In the genomic region with DNA sequence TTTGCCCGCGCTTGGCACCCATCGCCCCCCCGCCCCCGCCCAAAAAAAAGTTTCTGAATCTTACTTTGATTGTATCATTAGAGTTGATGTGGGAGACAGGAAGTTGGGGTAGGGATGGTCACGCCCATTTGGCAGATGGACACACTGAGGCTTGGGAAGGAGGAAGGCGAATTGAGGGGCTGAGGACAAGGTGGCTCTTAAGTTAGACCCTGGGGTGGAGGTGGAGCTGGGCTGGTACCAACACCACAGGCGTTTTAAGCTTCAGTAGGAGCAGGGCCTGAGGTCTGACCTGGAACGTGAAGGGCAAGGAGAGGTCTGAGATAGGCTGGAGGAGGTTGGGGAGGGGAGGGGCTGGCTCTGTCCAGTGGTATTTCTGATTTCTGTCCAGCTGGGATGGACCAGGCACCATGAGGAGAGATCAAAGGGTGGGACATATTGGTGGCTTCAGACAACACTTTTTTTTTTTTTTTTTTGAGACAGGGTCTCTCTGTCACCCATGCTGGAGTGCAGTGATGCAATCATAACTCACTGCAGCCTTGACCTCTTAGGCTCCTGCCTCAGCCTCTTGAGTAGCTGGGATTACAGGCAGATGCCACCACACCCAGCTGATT, we compare ENCODE assay signal across 9 cellular contexts. TPM values are rescaled to one million over a fixed set of nuclear protein-coding genes. Genes with fewer than 3 reads are reported as not detected.
A peak's percentile ranks its signal among the peaks of the same experiment; 100 is the strongest.
DNase-seq lines count a peak whose midpoint lies in the region; ATAC-seq and TF ChIP-seq lines count a peak whose summit lies in the region.
"Had no signal": no experiment of that assay in that cellular context is flagged by ENCODE, and none has a peak within 500 bp of the region (broad histone marks: within the 10 kb centered on the region; RNA-seq: fewer than 3 reads in every experiment).

No MANE protein-coding gene starts in this region.

- peaks cover 50% of the 10 kb centered on the region for H3K4me1 Mint-ChIP-seq in activated T-cell treated with anti-CD3 and anti-CD28 coated beads, Interleukin-2, amount 50 U/mL, for 72 hours (ENCODE audit: low read depth)
- peaks cover 32% of the 10 kb centered on the region for H3K4me1 Mint-ChIP-seq in activated CD4-positive, alpha-beta memory T cell treated with anti-CD3 and anti-CD28 coated beads for 36 hours (ENCODE audit: low read depth)
- H3K4me1 Mint-ChIP-seq in immature natural killer cell = peaks cover 44 to 48% of the 10 kb centered on the region in 2 donors

- no peak overlapping the region for H3K27ac Mint-ChIP-seq in activated T-cell treated with anti-CD3 and anti-CD28 coated beads, Interleukin-2, amount 50 U/mL, for 72 hours
- peak overlapping the region; percentile 23 for H3K27ac Mint-ChIP-seq in activated CD4-positive, alpha-beta memory T cell treated with anti-CD3 and anti-CD28 coated beads for 36 hours
- peak overlapping the region; percentile 57 to 93 (median 70) for H3K27ac Mint-ChIP-seq in immature natural killer cell

- H3K9me3 Mint-ChIP-seq in activated T-cell treated with anti-CD3 and anti-CD28 coated beads, Interleukin-2, amount 50 U/mL, for 72 hours = no peaks in the 10 kb centered on the region
- H3K9me3 Mint-ChIP-seq in activated CD4-positive, alpha-beta memory T cell treated with anti-CD3 and anti-CD28 coated beads for 36 hours = no peaks in the 10 kb centered on the region
- H3K9me3 Mint-ChIP-seq in immature natural killer cell = no peaks in the 10 kb centered on the region

- H3K36me3 ChIP-seq in thyroid gland = no peaks in the 10 kb centered on the region

- H3K4me3 Mint-ChIP-seq in activated T-cell treated with anti-CD3 and anti-CD28 coated beads, Interleukin-2, amount 50 U/mL, for 72 hours = peak overlapping the region; percentile 55 to 83
- H3K4me3 Mint-ChIP-seq in activated CD4-positive, alpha-beta memory T cell treated with anti-CD3 and anti-CD28 coated beads for 36 hours = peak overlapping the region; percentile 57
- peak overlapping the region; percentile 67 to 81 (median 73) for H3K4me3 Mint-ChIP-seq in immature natural killer cell

- H3K4me1 ChIP-seq in thyroid gland = peaks cover 16 to 21% of the 10 kb centered on the region in 2 donors

- TF ChIP-seq CTCF in thyroid gland (IDR thresholded peaks at IDR 0.05) = no peak

- WGBS in thyroid gland, 2 donors = 19 to 23% methylated on average over 9 of the region's 9 CpGs

- no peaks in the 10 kb centered on the region for H3K27me3 ChIP-seq in thyroid gland

- no peaks in the 10 kb centered on the region for H3K9me3 ChIP-seq in thyroid gland

- peak overlapping the region in 1 of 3 donors; percentile 61 for H3K27ac ChIP-seq in thyroid gland

- H3K4me3 ChIP-seq in thyroid gland (replicated peaks in 1 of 3) = peak overlapping the region in 2 of 3 donors; percentile 23 to 69

- no peak for DNase-seq in activated T-cell treated with anti-CD3 and anti-CD28 coated beads, Interleukin-2, amount 50 U/mL, for 72 hours
- DNase-seq in activated T-cell treated with anti-CD3 and anti-CD28 coated beads, Interleukin-2, amount 50 U/mL, for 1 hour = no peak
- no peak for DNase-seq in activated CD4-positive, alpha-beta memory T cell treated with anti-CD3 and anti-CD28 coated beads for 36 hours
- DNase-seq in immature natural killer cell (no peak), thyroid gland (no peak), kidney glomerular epithelial cell (lab: John Stamatoyannopoulos, UW) (no peak)
- DNase-seq: NK-92 treated with Interleukin-12 subunit alpha and Interleukin-12 subunit beta, amount 100 ng/mL, for 24 hours had no signal

- no peak for TF ChIP-seq POLR2A in thyroid gland (IDR thresholded peaks at IDR 0.05)

- POLR2A ChIA-PET in activated CD4-positive, alpha-beta memory T cell treated with anti-CD3 and anti-CD28 coated beads for 36 hours (lab: Charles Lee) = interaction anchor here (0.7 kb wide), 1 partner anchor 42 kb away, joined by 3 read pairs; no protein-coding TSS in a partner anchor

- intact Hi-C loops in activated CD4-positive, alpha-beta memory T cell treated with anti-CD3 and anti-CD28 coated beads for 36 hours (cut with micrococcal nuclease) = loop anchor here (5.0 kb wide), 1 partner anchor 182 kb away; the partner anchor contains the start of gene SNX15
- intact Hi-C loops in thyroid gland (cut with DNase I) = loop anchor here (10.0 kb wide), 1 partner anchor 180 kb away; the partner anchor contains the start of gene SNX15

- no peaks in the 10 kb centered on the region for H3K27me3 Mint-ChIP-seq in activated T-cell treated with anti-CD3 and anti-CD28 coated beads, Interleukin-2, amount 50 U/mL, for 72 hours (ENCODE audit: low read depth)
- H3K27me3 Mint-ChIP-seq in activated CD4-positive, alpha-beta memory T cell treated with anti-CD3 and anti-CD28 coated beads for 36 hours = no peaks in the 10 kb centered on the region
- H3K27me3 Mint-ChIP-seq in immature natural killer cell (ENCODE audit: low read depth in 3 of 3) = peaks cover 2 to 4% (median 4%) of the 10 kb centered on the region in 3 donors

- no peak for ATAC-seq in activated T-cell treated with anti-CD3 and anti-CD28 coated beads, Interleukin-2, amount 50 U/mL, for 72 hours (replicated peaks in 1 of 2)
- ATAC-seq in HG03378 (IDR thresholded peaks at IDR 0.05; ENCODE audit: unreplicated experiment) (no peak), GM18870 (IDR thresholded peaks at IDR 0.05; ENCODE audit: unreplicated experiment) (no peak)

- CTCF ChIA-PET in activated CD4-positive, alpha-beta memory T cell treated with anti-CD3 and anti-CD28 coated beads for 36 hours (lab: Charles Lee) = interaction anchor here (1.0 to 29.1 kb wide), 6 partner anchors 9 to 169 kb away, joined by 3 to 1198 read pairs (median 30); partner anchors contain the start of genes ARL2, EHD1 and MAP4K2

- no peaks in the 10 kb centered on the region for H3K36me3 Mint-ChIP-seq in activated T-cell treated with anti-CD3 and anti-CD28 coated beads, Interleukin-2, amount 50 U/mL, for 72 hours (ENCODE audit: insufficient read depth in 2 of 2)
- H3K36me3 Mint-ChIP-seq in activated CD4-positive, alpha-beta memory T cell treated with anti-CD3 and anti-CD28 coated beads for 36 hours = no peaks in the 10 kb centered on the region
- no peaks in the 10 kb centered on the region for H3K36me3 Mint-ChIP-seq in immature natural killer cell

RNA-seq across cellular contexts. Expression of gene CDC42BPG, which starts 0.8 kb away (rescaled TPM):
- 1 to 10 TPM; 1.1 to 1.5 TPM for total RNA-seq in activated T-cell treated with anti-CD3 and anti-CD28 coated beads, Interleukin-2, amount 50 U/mL, for 72 hours
- total RNA-seq in activated CD4-positive, alpha-beta memory T cell treated with anti-CD3 and anti-CD28 coated beads for 36 hours = under 1 TPM; 0.39 to 0.69 TPM
- under 1 TPM in 2 of 3 donors, not detected in 1; 0.13 to 0.22 TPM for polyA plus RNA-seq in immature natural killer cell
- 10 to 100 TPM in 2 of 4 donors, 1 to 10 TPM in 2; 7.8 to 13.9 (median 10.2) TPM for total RNA-seq in thyroid gland

RNA-seq across cellular contexts. Expression of gene EHD1, which starts 33.2 kb away (rescaled TPM):
- 100 to 1,000 TPM; 136 to 159 TPM for total RNA-seq in activated T-cell treated with anti-CD3 and anti-CD28 coated beads, Interleukin-2, amount 50 U/mL, for 72 hours
- 100 to 1,000 TPM; 103 to 113 TPM for total RNA-seq in activated CD4-positive, alpha-beta memory T cell treated with anti-CD3 and anti-CD28 coated beads for 36 hours
- polyA plus RNA-seq in immature natural killer cell = 100 to 1,000 TPM; 136 to 247 (median 160) TPM
- total RNA-seq in thyroid gland = 10 to 100 TPM; 53.5 to 90.7 (median 67.4) TPM

RNA-seq across cellular contexts. Expression of gene MEN1, which starts 34.9 kb away (rescaled TPM):
- total RNA-seq in activated T-cell treated with anti-CD3 and anti-CD28 coated beads, Interleukin-2, amount 50 U/mL, for 72 hours = 10 to 100 TPM; 33.8 to 36.3 TPM
- total RNA-seq in activated CD4-positive, alpha-beta memory T cell treated with anti-CD3 and anti-CD28 coated beads for 36 hours = 10 to 100 TPM; 31.3 to 32.2 TPM
- 10 to 100 TPM; 15.3 to 36.1 (median 27.1) TPM for polyA plus RNA-seq in immature natural killer cell
- total RNA-seq in thyroid gland = 10 to 100 TPM; 23.5 to 31.5 (median 25.1) TPM

RNA-seq across cellular contexts. Expression of gene MAP4K2, which starts 42.2 kb away (rescaled TPM):
- 10 to 100 TPM; 74.7 to 84.5 TPM for total RNA-seq in activated T-cell treated with anti-CD3 and anti-CD28 coated beads, Interleukin-2, amount 50 U/mL, for 72 hours
- 10 to 100 TPM; 83.3 to 85.8 TPM for total RNA-seq in activated CD4-positive, alpha-beta memory T cell treated with anti-CD3 and anti-CD28 coated beads for 36 hours
- 10 to 100 TPM in 2 of 3 donors, 1 to 10 TPM in 1; 9.2 to 16.4 (median 15.9) TPM for polyA plus RNA-seq in immature natural killer cell
- 10 to 100 TPM; 35.5 to 77.8 (median 37.5) TPM for total RNA-seq in thyroid gland
